ENCODE assay signal across 15 cellular contexts in genomic region chr15:50886611-50887350, GRCh38. TPM values are rescaled to one million over a fixed set of nuclear protein-coding genes. Genes with fewer than 3 reads are reported as not detected.
DNase-seq lines count a peak whose midpoint lies in the region; ATAC-seq, FAIRE-seq and TF ChIP-seq lines count a peak whose summit lies in the region.
"Had no signal": no experiment of that assay in that cellular context is flagged by ENCODE, and none has a peak within 500 bp of the region (broad histone marks: within the 10 kb centered on the region; RNA-seq: fewer than 3 reads in every experiment).

No MANE protein-coding gene starts in this region.

- no peak overlapping the region for H3K4me3 ChIP-seq in bronchial epithelial cell (ENCODE audit: low read depth, low read length)
- no peak overlapping the region for H3K4me3 ChIP-seq in SJCRH30

- DNase-seq in activated CD4-positive, alpha-beta memory T cell treated with anti-CD3 and anti-CD28 coated beads, Interleukin-2, amount 10 ng/mL, durations not matched to agents 7 days and 5 days: no peak
- DNase-seq in activated CD4-positive, alpha-beta memory T cell treated with anti-CD3 and anti-CD28 coated beads for 36 hours: no peak
- no peak for DNase-seq in HFFc6
- peak; percentile 54 for DNase-seq in bronchial epithelial cell (ENCODE audit: low read depth)
- DNase-seq in osteocyte (ENCODE audit: extremely low spot score, unreplicated experiment): no peak
- no peak for DNase-seq in SJCRH30
- DNase-seq in NCI-H2107 treated with DMSO at 0.1 percent for 48 hours (lab: John Stamatoyannopoulos, UW; ENCODE audit: unreplicated experiment): no peak
- DNase-seq: 8988T, BE2C, DMS153, NCI-H526 treated with DMSO at 0.1 percent for 48 hours had no signal

- ATAC-seq in GM18907 (IDR thresholded peaks at IDR 0.05; ENCODE audit: unreplicated experiment): no peak

- POLR2A ChIA-PET in activated CD4-positive, alpha-beta memory T cell treated with anti-CD3 and anti-CD28 coated beads, Interleukin-2, amount 10 ng/mL, durations not matched to agents 7 days and 5 days (lab: Charles Lee): interaction anchor here (1.1 to 3.3 kb wide), 3 partner anchors 20 to 200 kb away, joined by 3 to 32 read pairs (median 8); no protein-coding TSS in a partner anchor
- POLR2A ChIA-PET in activated CD4-positive, alpha-beta memory T cell treated with anti-CD3 and anti-CD28 coated beads for 36 hours (lab: Charles Lee): no interaction called here

- H3K27ac Mint-ChIP-seq in activated CD4-positive, alpha-beta memory T cell treated with anti-CD3 and anti-CD28 coated beads, Interleukin-2, amount 10 ng/mL, durations not matched to agents 7 days and 5 days: peak overlapping the region; percentile 91
- no peak overlapping the region for H3K27ac Mint-ChIP-seq in activated CD4-positive, alpha-beta memory T cell treated with anti-CD3 and anti-CD28 coated beads for 36 hours
- H3K27ac Mint-ChIP-seq in HFFc6 (peak overlapping the region; percentile 99; the same call in 1 of the 2 replicates), osteocyte (ENCODE audit: unreplicated experiment) (peak overlapping the region; percentile 42)

- H3K36me3 ChIP-seq in bronchial epithelial cell (ENCODE audit: control insufficient read depth, insufficient read depth, low read length) (no peaks in the 10 kb centered on the region), SJCRH30 (no peaks in the 10 kb centered on the region)
- H3K36me3 ChIP-seq: BE2C had no signal

- H3K27me3 ChIP-seq in bronchial epithelial cell (ENCODE audit: control insufficient read depth, insufficient read depth, low read length) (no peaks in the 10 kb centered on the region), SJCRH30 (no peaks in the 10 kb centered on the region)
- H3K27me3 ChIP-seq: BE2C had no signal

- no peak overlapping the region for H3K4me3 Mint-ChIP-seq in activated CD4-positive, alpha-beta memory T cell treated with anti-CD3 and anti-CD28 coated beads, Interleukin-2, amount 10 ng/mL, durations not matched to agents 7 days and 5 days
- no peak overlapping the region for H3K4me3 Mint-ChIP-seq in activated CD4-positive, alpha-beta memory T cell treated with anti-CD3 and anti-CD28 coated beads for 36 hours
- no peak overlapping the region for H3K4me3 Mint-ChIP-seq in HFFc6
- no peak overlapping the region for H3K4me3 Mint-ChIP-seq in osteocyte (ENCODE audit: unreplicated experiment)

- intact Hi-C loops in activated CD4-positive, alpha-beta memory T cell treated with anti-CD3 and anti-CD28 coated beads for 36 hours (cut with micrococcal nuclease): loop anchor here (5.0 kb wide), 1 partner anchor 704 kb away; the partner anchor contains the start of gene SLC27A2

- no peaks in the 10 kb centered on the region for H3K27me3 Mint-ChIP-seq in activated CD4-positive, alpha-beta memory T cell treated with anti-CD3 and anti-CD28 coated beads, Interleukin-2, amount 10 ng/mL, durations not matched to agents 7 days and 5 days
- no peaks in the 10 kb centered on the region for H3K27me3 Mint-ChIP-seq in activated CD4-positive, alpha-beta memory T cell treated with anti-CD3 and anti-CD28 coated beads for 36 hours
- no peaks in the 10 kb centered on the region for H3K27me3 Mint-ChIP-seq in HFFc6 (ENCODE audit: insufficient read depth)
- no peaks in the 10 kb centered on the region for H3K27me3 Mint-ChIP-seq in osteocyte (ENCODE audit: unreplicated experiment)
- H3K27me3 Mint-ChIP-seq: CD4-positive, alpha-beta memory T cell had no signal

- peaks cover 46% of the 10 kb centered on the region for H3K4me1 Mint-ChIP-seq in activated CD4-positive, alpha-beta memory T cell treated with anti-CD3 and anti-CD28 coated beads, Interleukin-2, amount 10 ng/mL, durations not matched to agents 7 days and 5 days
- H3K4me1 Mint-ChIP-seq in activated CD4-positive, alpha-beta memory T cell treated with anti-CD3 and anti-CD28 coated beads for 36 hours (ENCODE audit: low read depth): peaks cover 38% of the 10 kb centered on the region
- H3K4me1 Mint-ChIP-seq in HFFc6 (ENCODE audit: low read depth): peaks cover 73% of the 10 kb centered on the region
- H3K4me1 Mint-ChIP-seq in osteocyte (ENCODE audit: unreplicated experiment): peaks cover 31% of the 10 kb centered on the region

- no peak overlapping the region for H3K27ac ChIP-seq in SJCRH30
- H3K27ac ChIP-seq: KMS-11 had no signal

- H3K9me3 ChIP-seq in SJCRH30 (replicated peaks): 0 out of 2 replicates have a peak, but pooled peaks cover 2% of the 10 kb centered on the region
- H3K9me3 ChIP-seq: BE2C had no signal

- CTCF ChIA-PET in activated CD4-positive, alpha-beta memory T cell treated with anti-CD3 and anti-CD28 coated beads, Interleukin-2, amount 10 ng/mL, durations not matched to agents 7 days and 5 days (lab: Charles Lee): interaction anchor here (0.7 to 4.1 kb wide), 12 partner anchors 9 to 210 kb away, joined by 3 to 24 read pairs (median 4); partner anchors contain the start of gene TRPM7
- CTCF ChIA-PET in activated CD4-positive, alpha-beta memory T cell treated with anti-CD3 and anti-CD28 coated beads for 36 hours (lab: Charles Lee): interaction anchor here (0.7 to 4.3 kb wide), 15 partner anchors 8 to 212 kb away, joined by 3 to 34 read pairs (median 4); no protein-coding TSS in a partner anchor

- peaks cover 15% of the 10 kb centered on the region for H3K36me3 Mint-ChIP-seq in activated CD4-positive, alpha-beta memory T cell treated with anti-CD3 and anti-CD28 coated beads, Interleukin-2, amount 10 ng/mL, durations not matched to agents 7 days and 5 days (ENCODE audit: low read depth)
- H3K36me3 Mint-ChIP-seq in activated CD4-positive, alpha-beta memory T cell treated with anti-CD3 and anti-CD28 coated beads for 36 hours: peaks cover 10% of the 10 kb centered on the region
- H3K36me3 Mint-ChIP-seq in HFFc6 (ENCODE audit: low read depth) (peaks cover 7% of the 10 kb centered on the region; the same call in 1 of the 2 replicates), osteocyte (ENCODE audit: unreplicated experiment) (no peaks in the 10 kb centered on the region)

- no peak for TF ChIP-seq CTCF in HFFc6 (IDR thresholded peaks at IDR 0.05)
- no peak for TF ChIP-seq CTCF in bronchial epithelial cell (IDR thresholded peaks at IDR 0.05; ENCODE audit: insufficient read depth, low read length, severe bottlenecking)
- TF ChIP-seq CTCF in osteocyte (IDR thresholded peaks at IDR 0.05): no peak

- no peaks in the 10 kb centered on the region for H3K9me3 Mint-ChIP-seq in activated CD4-positive, alpha-beta memory T cell treated with anti-CD3 and anti-CD28 coated beads, Interleukin-2, amount 10 ng/mL, durations not matched to agents 7 days and 5 days
- H3K9me3 Mint-ChIP-seq in activated CD4-positive, alpha-beta memory T cell treated with anti-CD3 and anti-CD28 coated beads for 36 hours: peaks cover 11% of the 10 kb centered on the region
- peaks cover 11% of the 10 kb centered on the region for H3K9me3 Mint-ChIP-seq in HFFc6
- peaks cover 4% of the 10 kb centered on the region for H3K9me3 Mint-ChIP-seq in osteocyte (ENCODE audit: unreplicated experiment)

- no peak for FAIRE-seq in bronchial epithelial cell (lab: Jason Lieb, UNC)
- FAIRE-seq: H1 had no signal

- H3K4me1 ChIP-seq in SJCRH30: no peaks in the 10 kb centered on the region
- H3K4me1 ChIP-seq: BE2C had no signal

RNA-seq across cellular contexts. Expression of gene AP4E1, which starts 21.7 kb away (rescaled TPM):
- 10 to 100 TPM; 13.3 to 14.5 TPM for total RNA-seq in activated CD4-positive, alpha-beta memory T cell treated with anti-CD3 and anti-CD28 coated beads, Interleukin-2, amount 10 ng/mL, durations not matched to agents 7 days and 5 days
- total RNA-seq in activated CD4-positive, alpha-beta memory T cell treated with anti-CD3 and anti-CD28 coated beads for 36 hours: 10 to 100 TPM; 12.0 to 12.7 TPM
- 10 to 100 TPM; 14.3 to 17.5 (median 16.2) TPM for total RNA-seq in HFFc6 (2021; fragmentation: NEBNext Ultra II Directional; extraction: Animal tissue kit (Norgen Biotek cat#: 25700))
- 18.2 and 18.6 TPM in 2 replicates for total RNA-seq in bronchial epithelial cell
- total RNA-seq in osteocyte: 12.3 and 12.4 TPM in 2 replicates
- 9.8 and 11.4 TPM in 2 replicates for total RNA-seq in SJCRH30 (2014; rRNA removed; shearing (Covaris generic))
